ENCODE assay signal across 8 cellular contexts in genomic region chr1:47333922-47334764, GRCh38. TPM values are rescaled to one million over a fixed set of nuclear protein-coding genes. Genes with fewer than 3 reads are reported as not detected.
DNase-seq lines count a peak whose midpoint lies in the region; ATAC-seq and TF ChIP-seq lines count a peak whose summit lies in the region.

No MANE protein-coding gene starts in this region.

- no peaks in the 10 kb centered on the region for H3K9me3 Mint-ChIP-seq in natural killer cell treated with Interleukin-12 subunit alpha and Interleukin-12 subunit beta and Interleukin-15 and Interleukin-18, amount 100 ng/mL, for 72 hours

- H3F3A ChIP-seq in PC-3 (ENCODE audit: low read length, unreplicated experiment): no peaks in the 10 kb centered on the region

- 0 out of 2 replicates have a peak, but pooled peaks cover 2% of the 10 kb centered on the region for H3K36me3 ChIP-seq in PC-3 (ENCODE audit: low read depth, low read length)

- peak overlapping the region; percentile 91 for H2AFZ ChIP-seq in PC-3 (ENCODE audit: low read length)

- TF ChIP-seq CTCF in PC-3 (conservative IDR thresholded peaks at IDR 0.05; ENCODE audit: low read depth, low read length): no peak
- TF ChIP-seq CTCF in fibroblast of mammary gland (conservative IDR thresholded peaks at IDR 0.05; ENCODE audit: control insufficient read depth, insufficient read depth, low read depth, low read length): peak; percentile 6

- H3K27me3 ChIP-seq in PC-3 (ENCODE audit: low read length): no peaks in the 10 kb centered on the region

- no peaks in the 10 kb centered on the region for H3K9me2 ChIP-seq in PC-3 (replicated peaks; ENCODE audit: low read length)

- peaks cover 17 to 31% of the 10 kb centered on the region in 2 donors for H3K4me1 Mint-ChIP-seq in natural killer cell treated with Interleukin-12 subunit alpha and Interleukin-12 subunit beta and Interleukin-15 and Interleukin-18, amount 100 ng/mL, for 72 hours (ENCODE audit: low read depth in 2 of 2)

- no peak overlapping the region for H3K27ac Mint-ChIP-seq in natural killer cell treated with Interleukin-12 subunit alpha and Interleukin-12 subunit beta and Interleukin-15 and Interleukin-18, amount 100 ng/mL, for 72 hours

- POLR2A ChIA-PET in PC-3 (lab: Charles Lee; ENCODE audit: unreplicated experiment): interaction anchor here (0.8 to 1.1 kb wide), 3 partner anchors 20 to 275 kb away, joined by 5 to 8 read pairs (median 6); partner anchors contain the start of genes FOXD2 and STIL

- H3K36me3 Mint-ChIP-seq in natural killer cell treated with Interleukin-12 subunit alpha and Interleukin-12 subunit beta and Interleukin-15 and Interleukin-18, amount 100 ng/mL, for 72 hours: no peaks in the 10 kb centered on the region

- peaks cover 7% of the 10 kb centered on the region; the same call in 1 of the 2 replicates for H4K20me1 ChIP-seq in PC-3 (ENCODE audit: low read length)

- intact Hi-C loops in PC-3 (cut with micrococcal nuclease): loop anchor here (1.0 kb wide), 1 partner anchor 20 kb away; the partner anchor contains the start of gene STIL

- H3K4me3 Mint-ChIP-seq in natural killer cell treated with Interleukin-12 subunit alpha and Interleukin-12 subunit beta and Interleukin-15 and Interleukin-18, amount 100 ng/mL, for 72 hours: no peak overlapping the region

- BruUV-seq in PC-3 (replicated peaks; lab: Mats Ljungman, UMichigan): no TSS peak

- peaks cover 11% of the 10 kb centered on the region for H3K4me1 ChIP-seq in PC-3 (ENCODE audit: insufficient read depth, low read length)

- no peaks in the 10 kb centered on the region for H3K27me3 Mint-ChIP-seq in natural killer cell treated with Interleukin-12 subunit alpha and Interleukin-12 subunit beta and Interleukin-15 and Interleukin-18, amount 100 ng/mL, for 72 hours

- CTCF ChIA-PET in PC-3 (lab: Charles Lee): interaction anchor here (0.6 to 1.9 kb wide), 4 partner anchors 10 to 392 kb away, joined by 3 to 11 read pairs (median 5); partner anchors contain the start of genes FOXD2 and STIL

- H3K4me2 ChIP-seq in PC-3 (ENCODE audit: low read length): peak overlapping the region; percentile 93

- H3K4me3 ChIP-seq in PC-3 (ENCODE audit: low read length) (peak overlapping the region; percentile 90), fibroblast of mammary gland (ENCODE audit: control insufficient read depth, low read depth, low read length) (peak overlapping the region; percentile 92)

- DNase-seq in DMS53 treated with DMSO at 0.1 percent for 48 hours (lab: John Stamatoyannopoulos, UW; ENCODE audit: unreplicated experiment): peak; percentile 87
- DNase-seq in HT1080 (ENCODE audit: low read depth): peak; percentile 75
- DNase-seq in PC-3: peak; percentile 81
- DNase-seq in activated T-helper 1 cell treated with Interleukin-2 at 50 U/mL for 16 hours (ENCODE audit: low read depth): peak; percentile 60
- peak; percentile 71 for DNase-seq in fibroblast of mammary gland (ENCODE audit: low read depth)
- DNase-seq in natural killer cell treated with Interleukin-12 subunit alpha and Interleukin-12 subunit beta and Interleukin-15 and Interleukin-18, amount 100 ng/mL, for 72 hours (ENCODE audit: low spot score): peak; percentile 87
- peak; percentile 82 for DNase-seq in stimulated activated naive CD8-positive, alpha-beta T cell treated with anti-CD3 and anti-CD28 coated beads, Interleukin-15, Interleukin-2, amounts not matched to agents 100 U/mL and 50 U/mL, for 24 hours

- H3K79me2 ChIP-seq in PC-3 (ENCODE audit: low read length): peaks cover 49% of the 10 kb centered on the region

- H3K9me3 ChIP-seq in PC-3 (ENCODE audit: low read length): no peaks in the 10 kb centered on the region

- peak overlapping the region; percentile 83 for H3K9ac ChIP-seq in PC-3 (ENCODE audit: low read length)

- peak; percentile 84 for ATAC-seq in GM21381 (IDR thresholded peaks at IDR 0.05; ENCODE audit: unreplicated experiment)
- ATAC-seq in PC-3: peak; percentile 86
- ATAC-seq in natural killer cell treated with Interleukin-12 subunit alpha and Interleukin-12 subunit beta and Interleukin-15 and Interleukin-18, amount 100 ng/mL, for 72 hours: peak; percentile 94 to 95
- peak; percentile 92 for ATAC-seq in stimulated activated naive CD8-positive, alpha-beta T cell treated with anti-CD3 and anti-CD28 coated beads, Interleukin-15, Interleukin-2, amounts not matched to agents 100 U/mL and 50 U/mL, for 24 hours

- H3K27ac ChIP-seq in PC-3 (ENCODE audit: low read length): peak overlapping the region; percentile 57

RNA-seq across cellular contexts. Expression of gene CMPK1, which starts 0.6 kb away (rescaled TPM):
- 69.6 and 79.3 TPM in 2 replicates for total RNA-seq in HT1080 (2014; rRNA removed; shearing (Covaris generic))
- 110 and 137 TPM in 2 replicates for polyA plus RNA-seq in HT1080 (2015; cell fraction: cytosol; rRNA removed)
- 41.4 and 49.2 TPM in 2 replicates for polyA plus RNA-seq in HT1080 (2015; cell fraction: nucleus; rRNA removed)
- total RNA-seq in PC-3 (2014; rRNA removed): 80.0 and 86.2 TPM in 2 replicates
- 100 to 1,000 TPM in 1 of 2 donors, 10 to 100 TPM in 1; 90.7 to 112 TPM for total RNA-seq in natural killer cell treated with Interleukin-12 subunit alpha and Interleukin-12 subunit beta and Interleukin-15 and Interleukin-18, amount 100 ng/mL, for 72 hours

RNA-seq across cellular contexts. Expression of gene STIL, which starts 20.2 kb away (rescaled TPM):
- 23.8 and 30.6 TPM in 2 replicates for total RNA-seq in HT1080 (2014; rRNA removed; shearing (Covaris generic))
- polyA plus RNA-seq in HT1080 (2015; cell fraction: cytosol; rRNA removed): 15.3 and 16.9 TPM in 2 replicates
- polyA plus RNA-seq in HT1080 (2015; cell fraction: nucleus; rRNA removed): 35.2 and 35.6 TPM in 2 replicates
- total RNA-seq in PC-3 (2014; rRNA removed): 26.2 and 32.0 TPM in 2 replicates
- total RNA-seq in natural killer cell treated with Interleukin-12 subunit alpha and Interleukin-12 subunit beta and Interleukin-15 and Interleukin-18, amount 100 ng/mL, for 72 hours: 10 to 100 TPM; 17.6 to 42.7 TPM

Comparison
In these comparisons a context has a peak if more than half of its experiments do, and no peak if none do; other contexts are left out.
1. Peak in every context shown above with its lines: DNase-seq, ATAC-seq, H3K4me3 ChIP-seq and H3K27ac ChIP-seq.